In the genomic region with DNA sequence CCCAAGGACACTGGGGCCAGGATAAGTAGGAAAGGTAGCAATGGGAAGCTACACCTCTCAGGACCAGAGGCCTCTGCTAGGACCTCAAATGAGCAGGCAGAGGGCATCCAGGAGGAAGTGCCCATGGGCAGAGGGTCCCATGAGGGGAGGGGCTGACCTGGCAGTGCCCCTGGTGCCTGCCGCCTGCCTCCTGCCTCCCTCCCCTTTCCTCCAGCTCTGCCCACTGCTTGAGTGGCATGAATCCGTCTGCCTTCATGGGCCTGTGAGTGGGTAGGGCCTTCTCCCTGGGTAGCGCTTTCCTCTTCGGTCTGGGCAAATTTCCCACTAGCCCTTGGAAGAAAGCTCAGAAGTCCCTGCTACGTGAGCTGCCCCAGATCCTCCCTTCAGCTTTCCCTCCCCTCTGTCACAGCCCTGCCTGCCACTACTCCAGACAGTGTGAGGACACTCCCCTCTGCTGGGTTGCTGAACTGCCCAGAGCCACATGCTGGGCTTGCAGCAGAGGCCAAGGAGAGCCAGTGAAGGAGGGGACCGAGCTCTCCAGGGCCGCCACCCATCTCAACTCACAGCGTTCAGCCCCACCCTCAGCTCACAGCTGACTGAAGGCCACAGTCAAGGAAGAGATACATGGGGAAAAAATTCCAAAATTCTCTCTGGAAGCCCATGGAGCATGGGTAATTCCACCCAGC, we compare ENCODE assay signal across 13 cellular contexts.
DNase-seq lines count a peak whose midpoint lies in the region; ATAC-seq, FAIRE-seq and TF ChIP-seq lines count a peak whose summit lies in the region.
"Had no signal": no experiment of that assay in that cellular context is flagged by ENCODE, and none has a peak within 500 bp of the region (broad histone marks: within the 10 kb centered on the region; RNA-seq: fewer than 3 reads in every experiment).

No MANE protein-coding gene starts in this region.

- DNase-seq in AG10803 (ENCODE audit: low read depth) = peak; percentile 58
- DNase-seq in H7 = peak; percentile 64
- peak in 1 of 2 experiments; percentile 38 for DNase-seq in H1 (ENCODE audit: low read depth in 1 of 2, low spot score in 2 of 2)
- DNase-seq in myocyte (ENCODE audit: low read depth) = peak; percentile 67
- no peak for DNase-seq in gastrocnemius medialis
- DNase-seq in MV-4-11 (lab: John Stamatoyannopoulos, UW) = no peak
- DNase-seq in GM19240 (ENCODE audit: insufficient read length, low spot score) = no peak
- DNase-seq in effector CD4-positive, alpha-beta T cell = no peak
- DNase-seq: activated CD4-positive, alpha-beta T cell treated with anti-CD3 and anti-CD28 coated beads, Interleukin-2, amount 10 ng/mL, durations not matched to agents 24 days and 14 days; foreskin keratinocyte; NCI-H1694 treated with DMSO at 0.1 percent for 48 hours had no signal

- no peak overlapping the region for H3K9ac ChIP-seq in H1 (replicated peaks in 1 of 4; ENCODE audit: extremely low read depth in 1 of 4, low read depth in 3 of 4, low read length in 3 of 4)

- no peak overlapping the region for H3K18ac ChIP-seq in H1 (ENCODE audit: extremely low read depth, low read length)

- peaks cover 0 to 8% of the 10 kb centered on the region in 2 experiments for H4K20me1 ChIP-seq in H1 (replicated peaks in 1 of 2; ENCODE audit: control insufficient read depth in 1 of 2, insufficient read depth in 2 of 2, low read length in 2 of 2)

- no peak overlapping the region for H2BK120ac ChIP-seq in H1 (replicated peaks; ENCODE audit: low read depth, low read length)

- no peaks in the 10 kb centered on the region for H3K9me3 ChIP-seq in H1 (ENCODE audit: insufficient read depth in 2 of 2, low read depth in 1 of 2, low read length in 1 of 2)
- H3K9me3 ChIP-seq in gastrocnemius medialis = no peaks in the 10 kb centered on the region
- H3K9me3 ChIP-seq: ascending aorta, thoracic aorta had no signal

- H2BK12ac ChIP-seq in H1 (ENCODE audit: low read depth, low read length) = peak overlapping the region; percentile 33; the same call in 1 of the 2 replicates

- H3K79me1 ChIP-seq in H1 (ENCODE audit: low read depth, low read length) = no peaks in the 10 kb centered on the region

- no peak overlapping the region for H3K4me2 ChIP-seq in H1 (ENCODE audit: insufficient read depth in 1 of 2, low read depth in 2 of 2, low read length in 2 of 2)

- H3K14ac ChIP-seq in H1 (ENCODE audit: insufficient read length) = no peak overlapping the region

- H2BK20ac ChIP-seq in H1 (ENCODE audit: low read length) = no peak overlapping the region

- TF ChIP-seq POLR2A in H1 (IDR thresholded peaks at IDR 0.05; ENCODE audit: control extremely low read depth in 1 of 2, low read depth in 2 of 2, low read length in 2 of 2) (no peak), gastrocnemius medialis (IDR thresholded peaks at IDR 0.05) (no peak)

- H3K4me1 ChIP-seq in H1 (replicated peaks in 1 of 4; ENCODE audit: control insufficient read depth in 3 of 4, insufficient read depth in 4 of 4, low read length in 3 of 4) (peaks cover 0 to 20% (median 10%) of the 10 kb centered on the region in 4 experiments; a peak in 3 of 7 replicates), gastrocnemius medialis (peaks cover 13% of the 10 kb centered on the region in 2 donors)

- no peak overlapping the region for H3K27ac ChIP-seq in H1 (ENCODE audit: low read depth, low read length)
- no peak overlapping the region for H3K27ac ChIP-seq in gastrocnemius medialis
- H3K27ac ChIP-seq: ascending aorta, foreskin keratinocyte, thoracic aorta had no signal

- H3K4me3 ChIP-seq in AG10803 (ENCODE audit: low read length) (no peak overlapping the region), H7 (ENCODE audit: insufficient read depth, low read depth, low read length) (no peak overlapping the region), H1 (ENCODE audit: extremely low read depth in 1 of 4, insufficient read depth in 2 of 4, low read depth in 3 of 4, low read length in 4 of 4) (no peak overlapping the region), gastrocnemius medialis (no peak overlapping the region)
- H3K4me3 ChIP-seq: ascending aorta, thoracic aorta had no signal

- no peak overlapping the region for H2AFZ ChIP-seq in H1 (ENCODE audit: low read length)

- CTCF ChIA-PET in H1 (lab: Charles Lee; ENCODE audit: partially characterized antibody) = interaction anchor here (0.6 to 12.6 kb wide), 17 partner anchors 10 to 193 kb away, joined by 3 to 112 read pairs (median 4); no protein-coding TSS in a partner anchor

- no peak overlapping the region for H3K23ac ChIP-seq in H1 (ENCODE audit: insufficient read length)

- no peak overlapping the region for H3K56ac ChIP-seq in H1 (replicated peaks; ENCODE audit: insufficient read length, low read depth, low read length)

- no peak for FAIRE-seq in H1 (lab: Jason Lieb, UNC)

- no peak overlapping the region for H4K5ac ChIP-seq in H1 (ENCODE audit: insufficient read length, low read depth, low read length)

- 0 out of 2 replicates have a peak overlapping the region, but pooled peaks have one; percentile 39 for H2BK5ac ChIP-seq in H1 (ENCODE audit: low read depth, low read length)

- H3K36me3 ChIP-seq in H7 (replicated peaks; ENCODE audit: control insufficient read depth, insufficient read depth, low read length) (no peaks in the 10 kb centered on the region), H1 (ENCODE audit: control insufficient read depth in 2 of 4, insufficient read depth in 4 of 4, low read length in 3 of 4) (no peaks in the 10 kb centered on the region), gastrocnemius medialis (no peaks in the 10 kb centered on the region)
- H3K36me3 ChIP-seq: ascending aorta, thoracic aorta had no signal

- H3K23me2 ChIP-seq in H1 (ENCODE audit: low read depth, low read length) = peaks cover 4% of the 10 kb centered on the region; the same call in 1 of the 2 replicates

- H4K91ac ChIP-seq in H1 (replicated peaks; ENCODE audit: insufficient read length, low read length) = no peak overlapping the region

- TF ChIP-seq CTCF in AG10803 (conservative IDR thresholded peaks at IDR 0.05; ENCODE audit: low read length) (no peak; the same call in 1 of the 2 replicates), H1 (IDR thresholded peaks at IDR 0.05; ENCODE audit: control extremely low read depth in 1 of 3, insufficient read depth in 1 of 3, low read depth in 1 of 3, low read length in 3 of 3) (no peak), gastrocnemius medialis (IDR thresholded peaks at IDR 0.05 in 4 of 5, conservative IDR thresholded peaks at IDR 0.05 in 1 of 5) (no peak)

- no peaks in the 10 kb centered on the region for H3K79me2 ChIP-seq in H1 (ENCODE audit: control insufficient read depth in 1 of 2, insufficient read depth in 2 of 2, low read length in 2 of 2)

- no peak overlapping the region for H3K4ac ChIP-seq in H1 (replicated peaks; ENCODE audit: insufficient read length, low read depth, low read length)

- no peak overlapping the region for H4K8ac ChIP-seq in H1 (ENCODE audit: extremely low read depth, insufficient read depth, low read length)

- no peak overlapping the region for H2BK15ac ChIP-seq in H1 (ENCODE audit: low read length)

- POLR2A ChIA-PET in H1 (lab: Charles Lee; ENCODE audit: partially characterized antibody) = interaction anchor here (1.0 to 1.2 kb wide), 3 partner anchors 23 to 193 kb away, joined by 3 read pairs; no protein-coding TSS in a partner anchor

- 0 out of 4 replicates have a peak, but pooled peaks of 1 of the 2 experiments have one; percentile 14 for TF ChIP-seq RAD21 in H1 (IDR thresholded peaks at IDR 0.05 in 1 of 2, conservative IDR thresholded peaks at IDR 0.05 in 1 of 2; ENCODE audit: low read depth in 2 of 2, low read length in 2 of 2)

- in situ Hi-C loops in gastrocnemius medialis (cut with MboI; ENCODE audit: low sequenced_read_pairs in 4 of 4) = no loop called here

- H3K27me3 ChIP-seq in H7 (ENCODE audit: control insufficient read depth, insufficient read depth, low read length) = peaks cover 3% of the 10 kb centered on the region; the same call in 1 of the 2 replicates
- peaks cover 0 to 12% (median 8%) of the 10 kb centered on the region in 4 experiments; a peak in 4 of 7 replicates for H3K27me3 ChIP-seq in H1 (replicated peaks in 1 of 4; ENCODE audit: control insufficient read depth in 3 of 4, extremely low read depth in 1 of 4, insufficient read depth in 3 of 4, low read length in 3 of 4)
- no peaks in the 10 kb centered on the region for H3K27me3 ChIP-seq in gastrocnemius medialis
- H3K27me3 ChIP-seq: ascending aorta, foreskin keratinocyte had no signal

- intact Hi-C loops in gastrocnemius medialis (cut with DNase I; ENCODE audit: low total_unique reads) = no loop called here

- H2AK5ac ChIP-seq in H1 (ENCODE audit: low read depth, low read length) = no peak overlapping the region

- no peak for TF ChIP-seq EP300 in H1 (IDR thresholded peaks at IDR 0.05; ENCODE audit: borderline replicate concordance in 1 of 2, low read depth in 2 of 2, low read length in 2 of 2)

- no peak for ATAC-seq in gastrocnemius medialis
- ATAC-seq: foreskin keratinocyte had no signal

- 84% methylated on average over 8 of the region's 8 CpGs; no CpG with 5 or more reads in 1 of the 2 experiments for WGBS in H1 (ENCODE audit: extremely low coverage in 1 of 2, insufficient coverage in 1 of 2, insufficient read length in 1 of 2, insufficient replicate concordance in 2 of 2, low coverage in 1 of 2, low lambda C conversion rate in 2 of 2, missing lambda C conversion rate in 1 of 2), 2 experiments

TF ChIP-seq in H1, 55 proteins besides CTCF, POLR2A, EP300 and RAD21:
- TF ChIP-seq SIX5 (IDR thresholded peaks at IDR 0.05; ENCODE audit: low read depth, low read length) (no peak), TCF12 (IDR thresholded peaks at IDR 0.05; ENCODE audit: low read depth, low read length) (no peak), NANOG (IDR thresholded peaks at IDR 0.05; ENCODE audit: insufficient read depth, low read depth, low read length, poor library complexity, severe bottlenecking) (no peak), SP2 (IDR thresholded peaks at IDR 0.05; ENCODE audit: low read length) (no peak), HDAC2 (IDR thresholded peaks at IDR 0.05; ENCODE audit: borderline replicate concordance in 1 of 2, low read depth in 2 of 2, low read length in 2 of 2) (no peak), RFX5 (IDR thresholded peaks at IDR 0.05; ENCODE audit: borderline replicate concordance, low read depth, low read length) (no peak), CREB1 (IDR thresholded peaks at IDR 0.05) (no peak), TAF7 (optimal IDR thresholded peaks at IDR 0.05; ENCODE audit: borderline replicate concordance, low read depth, low read length) (no peak)

Comparison
In these comparisons a context has a peak if more than half of its experiments do, and no peak if none do; other contexts are left out.
1. DNase-seq: peak in AG10803 (single experiment), H7 (single experiment) and myocyte (single experiment); none in gastrocnemius medialis (0 of 2), MV-4-11 (single experiment), GM19240 (single experiment) and effector CD4-positive, alpha-beta T cell (single experiment).